ENCODE assay signal across 17 cellular contexts in the genomic region with DNA sequence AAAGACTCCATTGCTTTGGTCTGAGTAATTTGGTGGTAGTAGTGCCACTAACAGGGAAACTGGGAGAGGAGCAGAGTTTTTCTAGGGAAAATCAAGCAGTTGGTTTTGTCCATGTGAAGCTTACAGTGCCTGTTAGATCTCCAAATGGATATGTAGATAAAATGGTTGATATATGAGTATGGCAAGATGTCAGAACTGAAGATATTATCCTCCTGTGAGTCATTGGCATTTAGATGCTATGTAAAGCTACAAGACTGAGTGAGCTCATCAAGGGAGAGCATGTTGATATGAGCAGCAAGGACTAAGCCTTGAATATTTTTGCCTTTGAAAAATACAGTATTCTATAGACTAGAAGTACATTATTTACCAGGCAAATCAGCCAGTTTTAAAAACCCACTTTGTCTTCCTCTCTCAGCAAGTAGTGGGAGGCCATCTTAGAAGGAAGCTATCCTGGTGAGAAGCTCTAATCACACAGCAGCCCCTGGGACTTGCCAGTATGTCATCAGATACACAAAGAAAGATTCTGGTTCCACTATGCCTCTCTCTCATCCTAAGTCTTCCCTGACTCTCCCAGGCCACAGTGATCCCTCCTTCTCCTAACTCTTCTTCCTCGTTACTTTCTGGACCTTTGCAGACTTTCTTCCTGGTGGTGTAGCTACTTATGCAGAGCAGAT.
DNase-seq lines count a peak whose midpoint lies in the region; ATAC-seq, FAIRE-seq and TF ChIP-seq lines count a peak whose summit lies in the region.
"Had no signal": no experiment of that assay in that cellular context is flagged by ENCODE, and none has a peak within 500 bp of the region (broad histone marks: within the 10 kb centered on the region; RNA-seq: fewer than 3 reads in every experiment).

No MANE protein-coding gene starts in this region.

- no peak overlapping the region for H3K56ac ChIP-seq in IMR-90 (ENCODE audit: extremely low read depth, insufficient read depth, low read length)

- peak overlapping the region; percentile 47 for H2BK5ac ChIP-seq in IMR-90 (ENCODE audit: low read depth, low read length, poor library complexity, severe bottlenecking)

- H3K36me3 ChIP-seq in IMR-90 (ENCODE audit: control insufficient read depth, insufficient read depth, low read length): no peaks in the 10 kb centered on the region
- peaks cover 1% of the 10 kb centered on the region for H3K36me3 ChIP-seq in bronchial epithelial cell (ENCODE audit: control insufficient read depth, insufficient read depth, low read length)
- no peaks in the 10 kb centered on the region for H3K36me3 ChIP-seq in keratinocyte (ENCODE audit: control insufficient read depth in 2 of 2, extremely low read depth in 1 of 2, insufficient read depth in 2 of 2, low read length in 2 of 2)

- peak overlapping the region; percentile 26; the same call in 1 of the 2 replicates for H3K23ac ChIP-seq in IMR-90 (ENCODE audit: low read depth, low read length)

- H3K27me3 ChIP-seq in IMR-90 (ENCODE audit: control insufficient read depth, insufficient read depth, low read length): no peaks in the 10 kb centered on the region
- no peaks in the 10 kb centered on the region for H3K27me3 ChIP-seq in bronchial epithelial cell (ENCODE audit: control insufficient read depth, insufficient read depth, low read length)
- H3K27me3 ChIP-seq in keratinocyte (ENCODE audit: control insufficient read depth, extremely low read depth, insufficient read depth, low read length): no peaks in the 10 kb centered on the region

- DNase-seq in AG10803 (ENCODE audit: low read depth) (peak; percentile 52), IMR-90 (peak; percentile 91), bronchial epithelial cell (ENCODE audit: low read depth) (peak; percentile 77), keratinocyte (ENCODE audit: low read depth, low spot score) (no peak), NCI-H2107 (lab: John Stamatoyannopoulos, UW) (no peak), RPMI8226 (no peak)
- DNase-seq: activated CD4-positive, CD25-positive, alpha-beta regulatory T cell treated with anti-CD3 and anti-CD28 coated beads, Interleukin-2, amount 50 U/mL, for 72 hours; activated T-cell treated with anti-CD3 and anti-CD28 coated beads, Interleukin-2, amount 50 U/mL, for 48 hours; DMS153; effector CD8-positive, alpha-beta T cell; KG1; left colon; NCI-H1436; NCI-H446 had no signal

- H3K4me2 ChIP-seq in IMR-90 (ENCODE audit: low read depth, low read length): peak overlapping the region; percentile 60
- peak overlapping the region; percentile 23 for H3K4me2 ChIP-seq in keratinocyte (ENCODE audit: control insufficient read depth, extremely low read depth, insufficient read depth, low read depth, low read length)

- CTCF ChIA-PET in IMR-90 (lab: Yijun Ruan, JAX): interaction anchor here (0.9 to 1.0 kb wide), 2 partner anchors 28 to 41 kb away, joined by 3 read pairs; no protein-coding TSS in a partner anchor

- no peaks in the 10 kb centered on the region for H3K9me3 ChIP-seq in IMR-90 (ENCODE audit: control insufficient read depth, insufficient read depth, low read length)
- H3K9me3 ChIP-seq in keratinocyte (ENCODE audit: control insufficient read depth, low read depth, low read length): no peaks in the 10 kb centered on the region

- intact Hi-C loops in IMR-90 (cut with micrococcal nuclease): no loop called here

- POLR2A ChIA-PET in IMR-90 (lab: Charles Lee; ENCODE audit: unreplicated experiment): no interaction called here

- H2BK120ac ChIP-seq in IMR-90 (ENCODE audit: low read depth, low read length): peak overlapping the region; percentile 58

- no peak for TF ChIP-seq CTCF in AG10803 (conservative IDR thresholded peaks at IDR 0.05; ENCODE audit: low read length)
- no peak for TF ChIP-seq CTCF in IMR-90 (conservative IDR thresholded peaks at IDR 0.05; ENCODE audit: low read depth, low read length)
- no peak for TF ChIP-seq CTCF in bronchial epithelial cell (IDR thresholded peaks at IDR 0.05; ENCODE audit: insufficient read depth, low read length, severe bottlenecking)
- no peak for TF ChIP-seq CTCF in keratinocyte (optimal IDR thresholded peaks at IDR 0.05 in 1 of 3, IDR thresholded peaks at IDR 0.05 in 1 of 3, conservative IDR thresholded peaks at IDR 0.05 in 1 of 3; ENCODE audit: extremely low read depth in 1 of 3, insufficient read depth in 2 of 3, low read length in 3 of 3)

- H3K4me3 ChIP-seq in AG10803 (ENCODE audit: low read length) (no peak overlapping the region), IMR-90 (ENCODE audit: insufficient read depth, low read depth, low read length) (no peak overlapping the region), bronchial epithelial cell (ENCODE audit: low read depth, low read length) (no peak overlapping the region), keratinocyte (ENCODE audit: control insufficient read depth in 2 of 3, extremely low read depth in 1 of 3, insufficient read depth in 2 of 3, low read depth in 1 of 3, low read length in 3 of 3) (no peak overlapping the region)

- TF ChIP-seq RAD21 in IMR-90 (IDR thresholded peaks at IDR 0.05; ENCODE audit: low read length): no peak

- no peaks in the 10 kb centered on the region for H3K79me1 ChIP-seq in IMR-90 (ENCODE audit: low read depth in 1 of 2, low read length in 2 of 2)

- no peak for FAIRE-seq in bronchial epithelial cell (lab: Jason Lieb, UNC)
- peak; percentile 46 for FAIRE-seq in keratinocyte (lab: Jason Lieb, UNC)

- 0 out of 2 replicates have a peak overlapping the region, but pooled peaks have one; percentile 37 for H2AK5ac ChIP-seq in IMR-90 (ENCODE audit: low read depth, low read length)

- H3K9me1 ChIP-seq in IMR-90 (ENCODE audit: insufficient read depth, low read length) (0 out of 2 replicates have a peak, but pooled peaks cover 3% of the 10 kb centered on the region), keratinocyte (ENCODE audit: control insufficient read depth, extremely low read depth, insufficient read depth, low read length) (no peaks in the 10 kb centered on the region)

- H4K8ac ChIP-seq in IMR-90 (ENCODE audit: low read depth in 2 of 2, low read length in 2 of 2): peak overlapping the region in 1 of 2 experiments; percentile 70; a peak in 2 of 4 replicates

- no peak for TF ChIP-seq POLR2A in IMR-90 (IDR thresholded peaks at IDR 0.05; ENCODE audit: low read depth, low read length)

- no TSS peak for BruUV-seq in IMR-90 (replicated peaks; lab: Mats Ljungman, UMichigan)

- dilution Hi-C loops in IMR-90 (cut with HindIII; ENCODE audit: low sequenced_read_pairs, unreplicated experiment): no loop called here
- dilution Hi-C loops in keratinocyte (cut with MboI; ENCODE audit: extremely low pct_ligation_motif_present, low sequenced_read_pairs): no loop called here

- H3K4ac ChIP-seq in IMR-90 (ENCODE audit: low read depth, low read length): peak overlapping the region; percentile 12; the same call in 1 of the 2 replicates

- 0 out of 2 replicates have a peak overlapping the region, but pooled peaks have one; percentile 26 for H3K14ac ChIP-seq in IMR-90 (replicated peaks; ENCODE audit: low read depth, low read length)

- H3K9ac ChIP-seq in IMR-90 (ENCODE audit: low read depth, low read length): peak overlapping the region; percentile 36
- H3K9ac ChIP-seq in keratinocyte (ENCODE audit: control insufficient read depth, extremely low read depth, insufficient read depth, low read length): no peak overlapping the region

- H2AFZ ChIP-seq in IMR-90 (replicated peaks; ENCODE audit: low read length, poor library complexity) (peak overlapping the region; percentile 44), keratinocyte (ENCODE audit: control insufficient read depth, low read length) (no peak overlapping the region)

- peaks cover 9% of the 10 kb centered on the region for H3K4me1 ChIP-seq in IMR-90 (ENCODE audit: control insufficient read depth, insufficient read depth, low read length)
- peaks cover 10% of the 10 kb centered on the region for H3K4me1 ChIP-seq in keratinocyte (ENCODE audit: control insufficient read depth, extremely low read depth, insufficient read depth, low read length)

- H3K18ac ChIP-seq in IMR-90 (ENCODE audit: low read depth, low read length): peak overlapping the region; percentile 93

- H4K20me1 ChIP-seq in IMR-90 (ENCODE audit: insufficient read depth, low read length): no peaks in the 10 kb centered on the region
- H4K20me1 ChIP-seq in keratinocyte (ENCODE audit: control insufficient read depth, extremely low read depth, insufficient read depth, low read length): no peaks in the 10 kb centered on the region

- WGBS in IMR-90 (ENCODE audit: extremely low coverage in 2 of 2, insufficient read length in 1 of 2), 2 experiments: no CpG with 5 or more reads among the region's 1 CpG

- no peak overlapping the region for H2AK9ac ChIP-seq in IMR-90 (replicated peaks; ENCODE audit: low read depth, low read length, poor library complexity)

- in situ Hi-C loops in IMR-90 (cut with MboI; ENCODE audit: low sequenced_read_pairs): no loop called here

- H4K5ac ChIP-seq in IMR-90 (ENCODE audit: low read depth, low read length): peak overlapping the region; percentile 35

- H4K91ac ChIP-seq in IMR-90 (ENCODE audit: insufficient read depth, low read depth, low read length): peak overlapping the region; percentile 33; the same call in 1 of the 2 replicates

- peak overlapping the region; percentile 28; the same call in 1 of the 3 replicates for H2BK15ac ChIP-seq in IMR-90 (ENCODE audit: low read depth, low read length)

- H3K27ac ChIP-seq in IMR-90 (ENCODE audit: insufficient read depth, low read length) (peak overlapping the region; percentile 70; the same call in 1 of the 2 replicates), keratinocyte (ENCODE audit: control insufficient read depth, insufficient read depth, low read length) (no peak overlapping the region)

- H3K79me2 ChIP-seq in keratinocyte (ENCODE audit: control insufficient read depth, insufficient read depth, low read length): no peaks in the 10 kb centered on the region

- H2BK20ac ChIP-seq in IMR-90 (ENCODE audit: low read depth, low read length): peak overlapping the region; percentile 30; the same call in 1 of the 2 replicates

- peak; percentile 96 for ATAC-seq in IMR-90 (ENCODE audit: low read depth)
- no peak for ATAC-seq in HG03520 (IDR thresholded peaks at IDR 0.05; ENCODE audit: unreplicated experiment)
- no peak for ATAC-seq in HG03521 (IDR thresholded peaks at IDR 0.05; ENCODE audit: unreplicated experiment)
- ATAC-seq: left colon, Panc1 had no signal

TF ChIP-seq in IMR-90, 13 proteins besides CTCF, POLR2A, EP300 and RAD21:
- TF ChIP-seq, protein P1, sequence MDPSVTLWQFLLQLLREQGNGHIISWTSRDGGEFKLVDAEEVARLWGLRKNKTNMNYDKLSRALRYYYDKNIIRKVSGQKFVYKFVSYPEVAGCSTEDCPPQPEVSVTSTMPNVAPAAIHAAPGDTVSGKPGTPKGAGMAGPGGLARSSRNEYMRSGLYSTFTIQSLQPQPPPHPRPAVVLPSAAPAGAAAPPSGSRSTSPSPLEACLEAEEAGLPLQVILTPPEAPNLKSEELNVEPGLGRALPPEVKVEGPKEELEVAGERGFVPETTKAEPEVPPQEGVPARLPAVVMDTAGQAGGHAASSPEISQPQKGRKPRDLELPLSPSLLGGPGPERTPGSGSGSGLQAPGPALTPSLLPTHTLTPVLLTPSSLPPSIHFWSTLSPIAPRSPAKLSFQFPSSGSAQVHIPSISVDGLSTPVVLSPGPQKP (IDR thresholded peaks at IDR 0.05; ENCODE audit: borderline replicate concordance, low read depth, low read length): no peak
- no peak for TF ChIP-seq RFX5 (IDR thresholded peaks at IDR 0.05; ENCODE audit: low read depth, low read length)
- TF ChIP-seq FOS (IDR thresholded peaks at IDR 0.05; ENCODE audit: low read depth, low read length): peak; percentile 58; the same call in 1 of the 2 replicates

Comparison
In these comparisons a context has a peak if more than half of its experiments do, and no peak if none do; other contexts are left out.
1. DNase-seq: peak in AG10803 (single experiment), IMR-90 (single experiment) and bronchial epithelial cell (single experiment); none in keratinocyte (single experiment), NCI-H2107 (single experiment) and RPMI8226 (single experiment).